ENCODE assay signal across 16 cellular contexts in the genomic region with DNA sequence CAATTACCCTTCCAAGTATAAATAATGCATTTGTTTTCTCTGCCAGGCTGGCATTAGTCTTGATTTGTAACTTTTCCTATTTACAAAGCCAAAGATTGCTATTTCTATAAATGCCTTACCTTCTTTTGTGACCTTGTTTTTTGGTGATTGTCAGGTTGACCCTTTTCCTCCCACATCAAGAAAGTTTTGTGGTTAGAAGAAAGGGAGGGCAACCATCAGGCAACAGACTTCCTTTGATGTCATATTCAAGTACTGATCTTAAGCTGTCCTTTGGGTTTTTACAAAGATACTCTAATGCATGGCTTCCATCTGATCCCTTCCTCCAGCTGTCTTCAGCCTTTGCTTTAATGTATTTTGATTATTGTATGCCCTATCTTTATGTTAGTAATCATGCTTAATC. TPM values are rescaled to one million over a fixed set of nuclear protein-coding genes. Genes with fewer than 3 reads are reported as not detected.
DNase-seq lines count a peak whose midpoint lies in the region; ATAC-seq, FAIRE-seq and TF ChIP-seq lines count a peak whose summit lies in the region.
"Had no signal": no experiment of that assay in that cellular context is flagged by ENCODE, and none has a peak within 500 bp of the region (broad histone marks: within the 10 kb centered on the region; RNA-seq: fewer than 3 reads in every experiment).

No MANE protein-coding gene starts in this region.

- POLR2A ChIA-PET in A673 (lab: Charles Lee; ENCODE audit: low non-redundant PET), result no interaction called here

- peaks cover under 1% of the 10 kb centered on the region for H3K9me3 Mint-ChIP-seq in astrocyte (ENCODE audit: unreplicated experiment)
- peaks cover 4% of the 10 kb centered on the region for H3K9me3 Mint-ChIP-seq in nephron
- no peaks in the 10 kb centered on the region for H3K9me3 Mint-ChIP-seq in activated T-cell treated with anti-CD3 and anti-CD28 coated beads, Interleukin-2, amount 50 U/mL, for 4 hours
- H3K9me3 Mint-ChIP-seq in activated T-helper 17 cell treated with anti-CD3 and anti-CD28 coated beads, Interleukin-2, amount 50 U/mL, for 72 hours, result no peaks in the 10 kb centered on the region

- peaks cover 99% of the 10 kb centered on the region for H3K79me2 ChIP-seq in astrocyte (ENCODE audit: insufficient read depth, low read length)

- peaks cover 8% of the 10 kb centered on the region for H3K9me3 ChIP-seq in A673 (ENCODE audit: low read depth, low read length, poor library complexity, severe bottlenecking)
- no peaks in the 10 kb centered on the region for H3K9me3 ChIP-seq in astrocyte (ENCODE audit: insufficient read depth, low read depth, low read length)

- intact Hi-C loops in A673 (cut with micrococcal nuclease; ENCODE audit: unreplicated experiment), result no loop called here

- CTCF ChIA-PET in A673 (lab: Charles Lee), result interaction anchor here (0.6 kb wide), 1 partner anchor 23 kb away, joined by 3 read pairs; no protein-coding TSS in a partner anchor

- FAIRE-seq in astrocyte (lab: Jason Lieb, UNC), result no peak
- FAIRE-seq: A204.1, GM12891, GM19239, H1 had no signal

- no peak for ATAC-seq in GM18867 (IDR thresholded peaks at IDR 0.05; ENCODE audit: unreplicated experiment)
- no peak for ATAC-seq in activated T-cell treated with anti-CD3 and anti-CD28 coated beads, Interleukin-2, amount 50 U/mL, for 4 hours
- no peak for ATAC-seq in activated T-helper 17 cell treated with anti-CD3 and anti-CD28 coated beads, Interleukin-2, amount 50 U/mL, for 72 hours (replicated peaks)

- H3K27ac ChIP-seq in A673 (ENCODE audit: low read depth, low read length, poor library complexity, severe bottlenecking) (peak overlapping the region; percentile 62), astrocyte (ENCODE audit: low read depth, low read length) (no peak overlapping the region)

- peaks cover 12% of the 10 kb centered on the region for H4K20me1 ChIP-seq in astrocyte (ENCODE audit: insufficient read depth, low read length)

- no peaks in the 10 kb centered on the region for H3K27me3 ChIP-seq in A673 (replicated peaks; ENCODE audit: insufficient read depth, low read depth, low read length, poor library complexity)
- H3K27me3 ChIP-seq in astrocyte (ENCODE audit: insufficient read depth, low read length), result no peaks in the 10 kb centered on the region

- no peak overlapping the region for H2AFZ ChIP-seq in astrocyte (ENCODE audit: low read depth, low read length)

- H3K4me3 Mint-ChIP-seq in astrocyte (ENCODE audit: unreplicated experiment), result no peak overlapping the region
- H3K4me3 Mint-ChIP-seq in nephron, result peak overlapping the region in 1 of 3 experiments; percentile 30
- H3K4me3 Mint-ChIP-seq in activated T-cell treated with anti-CD3 and anti-CD28 coated beads, Interleukin-2, amount 50 U/mL, for 4 hours, result no peak overlapping the region
- H3K4me3 Mint-ChIP-seq in activated T-helper 17 cell treated with anti-CD3 and anti-CD28 coated beads, Interleukin-2, amount 50 U/mL, for 72 hours, result no peak overlapping the region

- BruUV-seq in A673 (replicated peaks; lab: Mats Ljungman, UMichigan), result no TSS peak

- no peaks in the 10 kb centered on the region for H3K27me3 Mint-ChIP-seq in astrocyte (ENCODE audit: low read depth, unreplicated experiment)
- no peaks in the 10 kb centered on the region for H3K27me3 Mint-ChIP-seq in nephron (ENCODE audit: low read depth)
- H3K27me3 Mint-ChIP-seq in activated T-cell treated with anti-CD3 and anti-CD28 coated beads, Interleukin-2, amount 50 U/mL, for 4 hours (ENCODE audit: low read depth), result no peaks in the 10 kb centered on the region
- H3K27me3 Mint-ChIP-seq in activated T-helper 17 cell treated with anti-CD3 and anti-CD28 coated beads, Interleukin-2, amount 50 U/mL, for 72 hours, result no peaks in the 10 kb centered on the region

- DNase-seq in A673 (ENCODE audit: low spot score) (no peak), KBM-7 (peak; percentile 35), astrocyte (ENCODE audit: low read depth) (peak; percentile 14), occipital lobe (lab: John Stamatoyannopoulos, UW) (no peak)
- no peak for DNase-seq in activated T-cell treated with anti-CD3 and anti-CD28 coated beads, Interleukin-2, amount 50 U/mL, for 4 hours
- DNase-seq: Caco-2, NCI-H1417 treated with DMSO at 0.1 percent for 48 hours, NCI-H2029, NCI-H2171 treated with DMSO at 0.1 percent for 48 hours had no signal

- peaks cover 51% of the 10 kb centered on the region for H3K4me1 Mint-ChIP-seq in astrocyte (ENCODE audit: low read depth, unreplicated experiment)
- H3K4me1 Mint-ChIP-seq in nephron, result peaks cover 55% of the 10 kb centered on the region
- H3K4me1 Mint-ChIP-seq in activated T-cell treated with anti-CD3 and anti-CD28 coated beads, Interleukin-2, amount 50 U/mL, for 4 hours (ENCODE audit: low read depth), result peaks cover 4% of the 10 kb centered on the region
- no peaks in the 10 kb centered on the region for H3K4me1 Mint-ChIP-seq in activated T-helper 17 cell treated with anti-CD3 and anti-CD28 coated beads, Interleukin-2, amount 50 U/mL, for 72 hours

- no peak overlapping the region for H3K9ac ChIP-seq in astrocyte (ENCODE audit: low read length)

- H3K4me3 ChIP-seq in A673 (ENCODE audit: low read depth, low read length, poor library complexity, severe bottlenecking), result no peak overlapping the region
- H3K4me3 ChIP-seq in astrocyte (ENCODE audit: insufficient read depth, low read depth, low read length), result no peak overlapping the region

- peak overlapping the region; percentile 53 for H3K27ac Mint-ChIP-seq in astrocyte (ENCODE audit: unreplicated experiment)
- peak overlapping the region; percentile 61 to 66 (median 65) for H3K27ac Mint-ChIP-seq in nephron
- no peak overlapping the region for H3K27ac Mint-ChIP-seq in activated T-helper 17 cell treated with anti-CD3 and anti-CD28 coated beads, Interleukin-2, amount 50 U/mL, for 72 hours

- in situ Hi-C loops in KBM-7 (cut with MboI; ENCODE audit: low pct_unique_long_range_greater_than_20kb, low sequenced_read_pairs), result no loop called here

- H3K4me1 ChIP-seq in A673 (ENCODE audit: insufficient read depth, low read length, poor library complexity, severe bottlenecking) (peaks cover 55% of the 10 kb centered on the region), astrocyte (ENCODE audit: insufficient read depth, low read length) (peaks cover 35% of the 10 kb centered on the region)
- H3K4me1 ChIP-seq: Caco-2 had no signal

- H3K36me3 Mint-ChIP-seq in astrocyte (ENCODE audit: low read depth, unreplicated experiment) (peaks cover 11% of the 10 kb centered on the region), nephron (ENCODE audit: low read depth) (peaks cover 26% of the 10 kb centered on the region)
- no peaks in the 10 kb centered on the region for H3K36me3 Mint-ChIP-seq in activated T-cell treated with anti-CD3 and anti-CD28 coated beads, Interleukin-2, amount 50 U/mL, for 4 hours (ENCODE audit: insufficient read depth)
- no peaks in the 10 kb centered on the region for H3K36me3 Mint-ChIP-seq in activated T-helper 17 cell treated with anti-CD3 and anti-CD28 coated beads, Interleukin-2, amount 50 U/mL, for 72 hours (ENCODE audit: low read depth)

- TF ChIP-seq CTCF in A673 (conservative IDR thresholded peaks at IDR 0.05; ENCODE audit: low read depth, low read length) (no peak), astrocyte (IDR thresholded peaks at IDR 0.05; ENCODE audit: insufficient read depth, low read depth, low read length) (no peak), nephron (IDR thresholded peaks at IDR 0.05; ENCODE audit: unreplicated experiment in 3 of 3) (no peak)

- H3K36me3 ChIP-seq in A673 (ENCODE audit: insufficient read depth, low read length, poor library complexity, severe bottlenecking) (peaks cover 11% of the 10 kb centered on the region), astrocyte (ENCODE audit: insufficient read depth, low read length) (peaks cover 3% of the 10 kb centered on the region)

- H3K4me2 ChIP-seq in astrocyte (ENCODE audit: low read length), result peak overlapping the region; percentile 25

RNA-seq across cellular contexts. Expression of a gene that starts 23.9 kb away (rescaled TPM):
- total RNA-seq in A673 (2021) (18.9 and 20.6 TPM in 2 replicates), astrocyte (49.4 and 53.3 TPM in 2 replicates), occipital lobe (17.8 TPM)
- 1 to 10 TPM in 1 of 3 donors, under 1 TPM in 2; 0.60 to 1.2 (median 0.90) TPM for total RNA-seq in activated T-cell treated with anti-CD3 and anti-CD28 coated beads, Interleukin-2, amount 50 U/mL, for 4 hours
- total RNA-seq in activated T-helper 17 cell treated with anti-CD3 and anti-CD28 coated beads, Interleukin-2, amount 50 U/mL, for 72 hours, result 1 to 10 TPM; 1.7 to 5.6 TPM

Comparison
In these comparisons a context has a peak if more than half of its experiments do, and no peak if none do; other contexts are left out.
1. DNase-seq: peak in KBM-7 (single experiment) and astrocyte (single experiment); none in A673 (single experiment), activated T-cell treated with anti-CD3 and anti-CD28 coated beads, Interleukin-2, amount 50 U/mL, for 4 hours (single experiment) and occipital lobe (single experiment).